Comparison of ENCODE assay signal across 29 cellular contexts in the genomic region with DNA sequence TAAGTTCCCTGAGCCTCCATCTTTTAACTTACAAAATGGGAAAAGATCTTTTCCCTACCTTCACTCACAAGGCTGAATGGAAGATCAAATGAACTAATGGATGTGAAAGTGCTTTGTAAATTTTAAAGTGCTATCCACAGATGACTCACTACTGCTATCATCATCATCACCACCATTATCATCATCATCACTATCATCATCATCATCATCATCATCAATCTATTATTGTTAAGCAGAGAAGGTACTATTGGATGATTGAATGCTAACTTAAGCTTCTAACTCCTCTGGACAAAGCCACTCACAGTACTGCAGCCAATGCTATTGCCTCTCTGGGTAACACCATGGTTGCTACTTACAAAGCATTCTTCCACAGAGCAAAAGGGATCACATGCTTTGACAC. TPM values are rescaled to one million over a fixed set of nuclear protein-coding genes. Genes with fewer than 3 reads are reported as not detected.
"Had no signal": no experiment of that assay in that cellular context is flagged by ENCODE, and none has a peak within 500 bp of the region (broad histone marks: within the 10 kb centered on the region; RNA-seq: fewer than 3 reads in every experiment).

No MANE protein-coding gene starts in this region.

- H3K36me3 ChIP-seq: left ventricle myocardium inferior, pancreas, prostate gland, sigmoid colon, spleen, suprapubic skin, thoracic aorta, tibial artery, upper lobe of right lung had no signal

- H2AFZ ChIP-seq: hepatocyte had no signal

- H3K9me3 Mint-ChIP-seq: naive B cell; natural killer cell; stimulated activated effector memory CD8-positive, alpha-beta T cell treated with anti-CD3 and anti-CD28 coated beads, Interleukin-12 subunit alpha, Interleukin-12 subunit beta, amount 100 ng/mL, for 72 hours; stimulated activated naive CD8-positive, alpha-beta T cell treated with anti-CD3 and anti-CD28 coated beads, Interleukin-15, Interleukin-2, amounts not matched to agents 100 ng/mL and 50 ng/mL, for 24 hours had no signal

- H3K36me3 Mint-ChIP-seq: mesothelial cell of epicardium; naive B cell; natural killer cell; stimulated activated effector memory CD8-positive, alpha-beta T cell treated with anti-CD3 and anti-CD28 coated beads, Interleukin-12 subunit alpha, Interleukin-12 subunit beta, amount 100 ng/mL, for 72 hours had no signal

- H3K27ac Mint-ChIP-seq: naive B cell; natural killer cell; nephron progenitor cell; stimulated activated effector memory CD8-positive, alpha-beta T cell treated with anti-CD3 and anti-CD28 coated beads, Interleukin-12 subunit alpha, Interleukin-12 subunit beta, amount 100 ng/mL, for 72 hours; stimulated activated naive CD8-positive, alpha-beta T cell treated with anti-CD3 and anti-CD28 coated beads, Interleukin-15, Interleukin-2, amounts not matched to agents 100 ng/mL and 50 ng/mL, for 24 hours had no signal

- H3K4me3 ChIP-seq: hepatocyte, left ventricle myocardium inferior, lung, pancreas, prostate gland, sigmoid colon, spleen, suprapubic skin, upper lobe of right lung had no signal

- H3K27ac ChIP-seq: hepatocyte, left ventricle myocardium inferior, pancreas, prostate gland, sigmoid colon, spleen, suprapubic skin, thoracic aorta, upper lobe of right lung had no signal

- H3K79me2 ChIP-seq: hepatocyte had no signal

- ATAC-seq: natural killer cell; pancreas; right cardiac atrium; stimulated activated effector memory CD8-positive, alpha-beta T cell treated with anti-CD3 and anti-CD28 coated beads, Interleukin-12 subunit alpha, Interleukin-12 subunit beta, amount 100 ng/mL, for 72 hours; upper lobe of right lung had no signal

- H3K4me2 ChIP-seq: hepatocyte had no signal

- DNase-seq: islet precursor cell; left ventricle myocardium inferior; mesendoderm; naive B cell; natural killer cell; nephron progenitor cell; pancreas; posterior cingulate gyrus; retina; right cardiac atrium; sigmoid colon; small intestine; spleen; stimulated activated CD4-positive, alpha-beta T cell treated with anti-CD3 and anti-CD28 coated beads, Interleukin-4, amount 100 ng/mL, for 24 hours; stimulated activated naive CD4-positive, alpha-beta T cell; tibial artery; trophoblast cell; upper lobe of right lung had no signal

- H3K27me3 ChIP-seq: hepatocyte, sigmoid colon, suprapubic skin, tibial artery, upper lobe of right lung had no signal

- H3K4me1 Mint-ChIP-seq: naive B cell; natural killer cell; stimulated activated effector memory CD8-positive, alpha-beta T cell treated with anti-CD3 and anti-CD28 coated beads, Interleukin-12 subunit alpha, Interleukin-12 subunit beta, amount 100 ng/mL, for 72 hours had no signal

- H3K9me3 ChIP-seq: left ventricle myocardium inferior, pancreas, prostate gland, sigmoid colon, spleen, suprapubic skin, thoracic aorta, tibial artery, upper lobe of right lung had no signal

- H3K4me1 ChIP-seq: left ventricle myocardium inferior, pancreas, prostate gland, sigmoid colon, spleen, suprapubic skin, upper lobe of right lung had no signal

- FAIRE-seq: pancreas, small intestine, urothelium cell line had no signal

- H3K4me3 Mint-ChIP-seq: mesothelial cell of epicardium; naive B cell; natural killer cell; nephron progenitor cell; stimulated activated effector memory CD8-positive, alpha-beta T cell treated with anti-CD3 and anti-CD28 coated beads, Interleukin-12 subunit alpha, Interleukin-12 subunit beta, amount 100 ng/mL, for 72 hours; stimulated activated naive CD8-positive, alpha-beta T cell treated with anti-CD3 and anti-CD28 coated beads, Interleukin-15, Interleukin-2, amounts not matched to agents 100 ng/mL and 50 ng/mL, for 24 hours had no signal

RNA-seq across cellular contexts. Expression of gene FRMD7, which starts 1.9 kb away (rescaled TPM):
- total RNA-seq: hepatocyte, kidney epithelial cell, lung, natural killer cell, omental fat pad, pancreas, prostate gland, right cardiac atrium, upper lobe of right lung had no signal
- polyA plus RNA-seq: hepatocyte, small intestine, spleen had no signal
